ENCODE assay signal across 19 cellular contexts in the genomic region with DNA sequence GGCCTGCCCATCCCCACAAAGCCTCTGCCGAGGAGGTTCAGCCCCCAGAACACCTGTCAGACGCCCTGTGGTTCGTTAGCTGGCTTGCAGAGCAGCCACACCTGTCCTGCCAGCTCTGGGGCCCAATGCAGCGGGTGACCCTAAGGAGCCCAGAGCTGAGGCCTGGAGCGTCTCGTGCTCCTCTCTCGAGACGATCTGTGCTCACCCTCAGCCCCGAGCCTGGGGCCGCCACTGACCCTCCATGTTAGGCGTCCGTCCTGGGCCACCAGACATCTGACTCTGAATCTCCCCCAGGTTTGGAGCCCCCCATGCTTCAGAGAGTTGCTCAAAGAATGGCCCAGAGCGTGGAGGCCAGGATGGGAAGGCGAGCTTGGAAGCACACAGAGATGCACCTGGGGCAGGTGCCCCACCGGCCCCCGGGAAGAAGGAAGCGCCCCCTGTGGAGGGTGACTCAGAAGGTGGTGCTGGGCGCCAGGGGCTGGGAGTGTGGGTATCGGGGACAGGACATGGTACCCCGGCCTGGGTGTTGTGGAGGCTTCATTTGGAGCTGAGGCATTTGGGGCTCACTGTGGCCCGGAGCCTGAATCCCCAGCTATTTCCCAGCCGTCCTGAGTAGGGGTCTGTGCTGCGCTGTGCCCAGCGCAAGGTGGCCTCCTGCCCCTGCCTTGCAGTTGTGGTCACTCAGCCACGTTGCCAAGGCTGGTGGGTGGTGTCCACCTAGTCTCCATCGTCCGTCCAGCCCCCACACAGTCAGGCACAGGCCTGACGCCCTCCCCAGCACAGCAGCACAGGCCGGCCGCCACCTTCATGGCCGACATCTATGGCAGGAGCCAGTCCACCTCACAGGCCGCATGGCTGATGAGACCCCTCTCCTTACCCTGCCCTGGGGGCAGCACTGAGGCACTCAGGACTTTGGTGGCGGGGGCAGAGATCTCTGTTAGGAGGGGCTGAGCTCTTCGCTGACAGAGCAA. TPM values are rescaled to one million over a fixed set of nuclear protein-coding genes. Genes with fewer than 3 reads are reported as not detected.
DNase-seq lines count a peak whose midpoint lies in the region; ATAC-seq, FAIRE-seq and TF ChIP-seq lines count a peak whose summit lies in the region.
"Had no signal": no experiment of that assay in that cellular context is flagged by ENCODE, and none has a peak within 500 bp of the region (broad histone marks: within the 10 kb centered on the region; RNA-seq: fewer than 3 reads in every experiment).

No MANE protein-coding gene starts in this region.

- H3K27me3 Mint-ChIP-seq in activated T-cell treated with anti-CD3 and anti-CD28 coated beads, Interleukin-2, amount 50 U/mL, for 24 hours = no peaks in the 10 kb centered on the region
- H3K27me3 Mint-ChIP-seq: CD4-positive, alpha-beta T cell had no signal

- no peaks in the 10 kb centered on the region for H3K9me3 Mint-ChIP-seq in activated T-cell treated with anti-CD3 and anti-CD28 coated beads, Interleukin-2, amount 50 U/mL, for 24 hours
- H3K9me3 Mint-ChIP-seq in stimulated activated effector memory CD8-positive, alpha-beta T cell treated with anti-CD3 and anti-CD28 coated beads, Interleukin-12 subunit alpha, Interleukin-12 subunit beta, amount 100 ng/mL, for 72 hours = no peaks in the 10 kb centered on the region
- H3K9me3 Mint-ChIP-seq: CD4-positive, alpha-beta T cell had no signal

- peak overlapping the region; percentile 66 for H3K27ac Mint-ChIP-seq in activated T-cell treated with anti-CD3 and anti-CD28 coated beads, Interleukin-2, amount 50 U/mL, for 24 hours
- H3K27ac Mint-ChIP-seq in stimulated activated effector memory CD8-positive, alpha-beta T cell treated with anti-CD3 and anti-CD28 coated beads, Interleukin-12 subunit alpha, Interleukin-12 subunit beta, amount 100 ng/mL, for 72 hours = peak overlapping the region; percentile 64
- H3K27ac Mint-ChIP-seq: CD4-positive, alpha-beta T cell had no signal

- 94% methylated on average over 21 of the region's 34 CpGs for WGBS in HepG2 (ENCODE audit: low lambda C conversion rate)

- BruUV-seq in HepG2 (replicated peaks; lab: Mats Ljungman, UMichigan) = no TSS peak

- ATAC-seq in HepG2 (no peak), GM19452 (IDR thresholded peaks at IDR 0.05; ENCODE audit: unreplicated experiment) (no peak)
- ATAC-seq in stimulated activated effector memory CD8-positive, alpha-beta T cell treated with anti-CD3 and anti-CD28 coated beads, Interleukin-12 subunit alpha, Interleukin-12 subunit beta, amount 100 ng/mL, for 72 hours = no peak
- ATAC-seq: GM12878 had no signal

- intact Hi-C loops in HepG2 (cut with micrococcal nuclease; ENCODE audit: unreplicated experiment) = no loop called here

- no peaks in the 10 kb centered on the region for H3K79me2 ChIP-seq in HepG2 (ENCODE audit: insufficient read depth, low read length)

- H3K36me3 ChIP-seq in HepG2 (replicated peaks in 1 of 2; ENCODE audit: control insufficient read depth in 1 of 2, insufficient read depth in 2 of 2, low read length in 2 of 2) = peaks cover 48 to 61% of the 10 kb centered on the region in 2 experiments; a peak in 4 of 5 replicates

- peak overlapping the region; percentile 26 for H3K27ac ChIP-seq in RWPE1
- H3K27ac ChIP-seq in HepG2 (ENCODE audit: extremely low read length, insufficient read depth, low read length) = no peak overlapping the region
- H3K27ac ChIP-seq: Peyer's patch had no signal

- no peak overlapping the region for H2AFZ ChIP-seq in HepG2 (ENCODE audit: low read length)

- no peak for FAIRE-seq in HepG2 (lab: Jason Lieb, UNC)
- no peak for FAIRE-seq in HTR-8/SVneo (lab: Jason Lieb, UNC)
- FAIRE-seq: A204.1, GM12878, GM18507 had no signal

- H3K27me3 ChIP-seq in HepG2 (ENCODE audit: control insufficient read depth in 1 of 2, insufficient read depth in 2 of 2, low read length in 2 of 2) = no peaks in the 10 kb centered on the region
- H3K27me3 ChIP-seq: Peyer's patch had no signal

- in situ Hi-C loops in HepG2 (cut with HindIII; ENCODE audit: extremely low pct_ligation_motif_present, low pct_unique_long_range_greater_than_20kb) = no loop called here

- H3K9ac ChIP-seq in HepG2 (ENCODE audit: insufficient read depth, low read depth, low read length) = no peak overlapping the region

- no peak overlapping the region for H3K4me2 ChIP-seq in HepG2 (ENCODE audit: low read depth, low read length)

- H3K9me3 ChIP-seq in HepG2 (ENCODE audit: low read length) = no peaks in the 10 kb centered on the region
- H3K9me3 ChIP-seq: Peyer's patch had no signal

- no peak overlapping the region for H3K4me3 Mint-ChIP-seq in activated T-cell treated with anti-CD3 and anti-CD28 coated beads, Interleukin-2, amount 50 U/mL, for 24 hours
- no peak overlapping the region for H3K4me3 Mint-ChIP-seq in stimulated activated effector memory CD8-positive, alpha-beta T cell treated with anti-CD3 and anti-CD28 coated beads, Interleukin-12 subunit alpha, Interleukin-12 subunit beta, amount 100 ng/mL, for 72 hours
- H3K4me3 Mint-ChIP-seq: CD4-positive, alpha-beta T cell had no signal

- no peak for DNase-seq in activated T-cell treated with anti-CD3 and anti-CD28 coated beads, Interleukin-2, amount 50 U/mL, for 24 hours
- no peak for DNase-seq in activated T-cell treated with anti-CD3 and anti-CD28 coated beads, Interleukin-2, amount 50 U/mL, for 1 hour
- no peak for DNase-seq in RWPE1 (ENCODE audit: low spot score)
- DNase-seq in HepG2 (ENCODE audit: low spot score) = no peak
- DNase-seq in stimulated activated effector memory CD8-positive, alpha-beta T cell treated with anti-CD3 and anti-CD28 coated beads, Interleukin-12 subunit alpha, Interleukin-12 subunit beta, amount 100 ng/mL, for 72 hours (ENCODE audit: low spot score in 2 of 2) = no peak
- no peak for DNase-seq in NCI-H510A treated with DMSO at 0.1 percent for 48 hours (lab: John Stamatoyannopoulos, UW)
- DNase-seq in HTR-8/SVneo (ENCODE audit: insufficient read length, low spot score) = no peak
- DNase-seq: Calu3; CD4-positive, alpha-beta T cell; HCEC 1CT; Kasumi-1; NCI-H187 treated with DMSO at 0.1 percent for 48 hours; NCI-H446 treated with DMSO at 0.1 percent for 48 hours; NCI-H774; Peyer's patch had no signal

- POLR2A ChIA-PET in RWPE1 (lab: Yijun Ruan, JAX; ENCODE audit: low non-redundant PET) = no interaction called here
- POLR2A ChIA-PET in HepG2 (lab: Yijun Ruan, JAX) = no interaction called here

- no peak for TF ChIP-seq POLR2A in HepG2 (IDR thresholded peaks at IDR 0.05; ENCODE audit: insufficient read depth in 1 of 2, low read depth in 2 of 2, low read length in 2 of 2)

- H3K4me3 ChIP-seq in HepG2 (replicated peaks in 1 of 3; ENCODE audit: insufficient read depth in 1 of 3, low read depth in 2 of 3, low read length in 3 of 3) = no peak overlapping the region
- H3K4me3 ChIP-seq: GM12878, Peyer's patch had no signal

- H3K4me1 Mint-ChIP-seq in activated T-cell treated with anti-CD3 and anti-CD28 coated beads, Interleukin-2, amount 50 U/mL, for 24 hours (ENCODE audit: low read depth) = peaks cover 6% of the 10 kb centered on the region
- H3K4me1 Mint-ChIP-seq in stimulated activated effector memory CD8-positive, alpha-beta T cell treated with anti-CD3 and anti-CD28 coated beads, Interleukin-12 subunit alpha, Interleukin-12 subunit beta, amount 100 ng/mL, for 72 hours = peaks cover 10% of the 10 kb centered on the region

- TF ChIP-seq RAD21 in HepG2 (CRISPR knock-in tag; IDR thresholded peaks at IDR 0.05) = no peak

- no peaks in the 10 kb centered on the region for H3K4me1 ChIP-seq in HepG2 (ENCODE audit: insufficient read depth, low read length)

- no peaks in the 10 kb centered on the region for H4K20me1 ChIP-seq in HepG2 (ENCODE audit: insufficient read depth, low read length)

- CTCF ChIA-PET in RWPE1 (lab: Yijun Ruan, JAX) = no interaction called here
- CTCF ChIA-PET in HepG2 (lab: Yijun Ruan, JAX; ENCODE audit: low intra/inter-chr PET ratio, low total read pairs) = no interaction called here

- H3K36me3 Mint-ChIP-seq in activated T-cell treated with anti-CD3 and anti-CD28 coated beads, Interleukin-2, amount 50 U/mL, for 24 hours (ENCODE audit: low read depth) = peaks cover 73% of the 10 kb centered on the region
- peaks cover 52% of the 10 kb centered on the region for H3K36me3 Mint-ChIP-seq in stimulated activated effector memory CD8-positive, alpha-beta T cell treated with anti-CD3 and anti-CD28 coated beads, Interleukin-12 subunit alpha, Interleukin-12 subunit beta, amount 100 ng/mL, for 72 hours

- TF ChIP-seq CTCF in RWPE1 (conservative IDR thresholded peaks at IDR 0.05; ENCODE audit: low read depth) = no peak
- TF ChIP-seq CTCF in HepG2 (CRISPR knock-in tag; IDR thresholded peaks at IDR 0.05) = peak; percentile 27; the same call in 1 of the 2 replicates

- TF ChIP-seq EP300 in HepG2 (IDR thresholded peaks at IDR 0.05; ENCODE audit: low read depth in 2 of 2, low read length in 2 of 2) (no peak), HepG2 (CRISPR knock-in tag; IDR thresholded peaks at IDR 0.05; ENCODE audit: borderline replicate concordance) (no peak)

RNA-seq across cellular contexts. Expression of a gene that starts 36.2 kb away (rescaled TPM):
- 21.3 and 40.9 TPM in 2 replicates for total RNA-seq in HepG2 (2016; rRNA removed; fragmentation: Illumina TruSeq; extraction: Trizol)
- 10.6 and 11.9 TPM in 2 replicates for total RNA-seq in HepG2 (2016; cell fraction: cytosol; rRNA removed; fragmentation: Illumina TruSeq; extraction: Trizol; ENCODE audit: low read depth)
- total RNA-seq in HepG2 (2016; cell fraction: insoluble cytoplasmic fraction; rRNA removed; fragmentation: Illumina TruSeq; extraction: Trizol) = 18.4 and 42.1 TPM in 2 replicates
- total RNA-seq in HepG2 (2016; cell fraction: membrane; rRNA removed; fragmentation: Illumina TruSeq; extraction: Trizol) = 25.7 and 27.6 TPM in 2 replicates
- total RNA-seq in HepG2 (2016; cell fraction: nucleus; rRNA removed; fragmentation: Illumina TruSeq; extraction: Trizol) = 35.2 and 39.9 TPM in 2 replicates
- polyA plus RNA-seq in HepG2 (2011; rRNA removed) = 31.7 and 43.3 TPM in 2 replicates
- polyA plus RNA-seq in HepG2 (2011; cell fraction: cytosol; rRNA removed) = 23.0 and 36.7 TPM in 2 replicates
- 212 and 268 TPM in 2 replicates for polyA plus RNA-seq in HepG2 (2011; cell fraction: nucleus; rRNA removed)
- polyA plus RNA-seq in HepG2 (2012) = 35.0 and 42.8 TPM in 2 replicates
- polyA plus RNA-seq in HepG2 (2016; cell fraction: cytosol; fragmentation: Illumina TruSeq; extraction: Trizol; ENCODE audit: low read depth) = 5.2 and 5.5 TPM in 2 replicates
- 23.9 and 35.9 TPM in 2 replicates for polyA plus RNA-seq in HepG2 (2016; cell fraction: insoluble cytoplasmic fraction; fragmentation: Illumina TruSeq; extraction: Trizol; ENCODE audit: low read depth)
- polyA plus RNA-seq in HepG2 (2016; cell fraction: membrane; fragmentation: Illumina TruSeq; extraction: Trizol; ENCODE audit: low read depth) = 16.7 and 21.6 TPM in 2 replicates
- polyA plus RNA-seq in HepG2 (2016; cell fraction: nucleus; fragmentation: Illumina TruSeq; extraction: Trizol; ENCODE audit: insufficient read depth, low read depth) = 92.6 and 93.2 TPM in 2 replicates
- 67.4 and 124 TPM in 2 replicates for polyA minus RNA-seq in HepG2 (2011; rRNA and poly(A)+ RNA removed; ENCODE audit: low replicate concordance)
- polyA minus RNA-seq in HepG2 (2011; cell fraction: cytosol; rRNA and poly(A)+ RNA removed) = 36.5 and 37.3 TPM in 2 replicates
- 65.0 and 67.6 TPM in 2 replicates for polyA minus RNA-seq in HepG2 (2011; cell fraction: nucleus; rRNA and poly(A)+ RNA removed)

RNA-seq across cellular contexts. Expression of a gene that starts 42.8 kb away (rescaled TPM):
- total RNA-seq in HepG2 (2016; rRNA removed; fragmentation: Illumina TruSeq; extraction: Trizol) = 0.76 and 1.2 TPM in 2 replicates
- 0.10 and 0.18 TPM in 2 replicates for total RNA-seq in HepG2 (2016; cell fraction: cytosol; rRNA removed; fragmentation: Illumina TruSeq; extraction: Trizol; ENCODE audit: low read depth)
- total RNA-seq in HepG2 (2016; cell fraction: insoluble cytoplasmic fraction; rRNA removed; fragmentation: Illumina TruSeq; extraction: Trizol) = 0.68 and 1.4 TPM in 2 replicates
- total RNA-seq in HepG2 (2016; cell fraction: membrane; rRNA removed; fragmentation: Illumina TruSeq; extraction: Trizol) = 0.68 and 0.83 TPM in 2 replicates
- total RNA-seq in HepG2 (2016; cell fraction: nucleus; rRNA removed; fragmentation: Illumina TruSeq; extraction: Trizol) = 1.3 and 1.9 TPM in 2 replicates
- polyA plus RNA-seq in HepG2 (2011; rRNA removed) = 3.0 and 4.0 TPM in 2 replicates
- 2.7 and 2.8 TPM in 2 replicates for polyA plus RNA-seq in HepG2 (2011; cell fraction: cytosol; rRNA removed)
- polyA plus RNA-seq in HepG2 (2011; cell fraction: nucleus; rRNA removed) = 7.0 and 9.2 TPM in 2 replicates
- polyA plus RNA-seq in HepG2 (2012) = 3.7 and 10.8 TPM in 2 replicates
- 0.40 and 0.43 TPM in 2 replicates for polyA plus RNA-seq in HepG2 (2016; cell fraction: cytosol; fragmentation: Illumina TruSeq; extraction: Trizol; ENCODE audit: low read depth)
- 1.3 and 1.6 TPM in 2 replicates for polyA plus RNA-seq in HepG2 (2016; cell fraction: insoluble cytoplasmic fraction; fragmentation: Illumina TruSeq; extraction: Trizol; ENCODE audit: low read depth)
- 0.73 and 0.76 TPM in 2 replicates for polyA plus RNA-seq in HepG2 (2016; cell fraction: membrane; fragmentation: Illumina TruSeq; extraction: Trizol; ENCODE audit: low read depth)
- polyA plus RNA-seq in HepG2 (2016; cell fraction: nucleus; fragmentation: Illumina TruSeq; extraction: Trizol; ENCODE audit: insufficient read depth, low read depth) = 6.0 and 6.1 TPM in 2 replicates
- 0.94 and 3.6 TPM in 2 replicates for polyA minus RNA-seq in HepG2 (2011; rRNA and poly(A)+ RNA removed; ENCODE audit: low replicate concordance)
- 3.0 and 3.9 TPM in 2 replicates for polyA minus RNA-seq in HepG2 (2011; cell fraction: cytosol; rRNA and poly(A)+ RNA removed)
- polyA minus RNA-seq in HepG2 (2011; cell fraction: nucleus; rRNA and poly(A)+ RNA removed) = 2.7 and 3.0 TPM in 2 replicates

RNA-seq across cellular contexts. Expression of a gene that starts 48.1 kb away (rescaled TPM):
- 1.2 and 1.5 TPM in 2 replicates for total RNA-seq in HepG2 (2016; rRNA removed; fragmentation: Illumina TruSeq; extraction: Trizol)
- total RNA-seq in HepG2 (2016; cell fraction: cytosol; rRNA removed; fragmentation: Illumina TruSeq; extraction: Trizol; ENCODE audit: low read depth) = 1.2 and 1.7 TPM in 2 replicates
- 1.3 and 2.0 TPM in 2 replicates for total RNA-seq in HepG2 (2016; cell fraction: insoluble cytoplasmic fraction; rRNA removed; fragmentation: Illumina TruSeq; extraction: Trizol)
- 1.9 and 2.9 TPM in 2 replicates for total RNA-seq in HepG2 (2016; cell fraction: membrane; rRNA removed; fragmentation: Illumina TruSeq; extraction: Trizol)
- total RNA-seq in HepG2 (2016; cell fraction: nucleus; rRNA removed; fragmentation: Illumina TruSeq; extraction: Trizol) = 1.7 and 2.7 TPM in 2 replicates
- polyA plus RNA-seq in HepG2 (2011; rRNA removed) = 2.9 and 5.0 TPM in 2 replicates
- polyA plus RNA-seq in HepG2 (2011; cell fraction: cytosol; rRNA removed) = 2.3 and 3.0 TPM in 2 replicates
- 27.0 and 27.4 TPM in 2 replicates for polyA plus RNA-seq in HepG2 (2011; cell fraction: nucleus; rRNA removed)
- 1.8 and 3.2 TPM in 2 replicates for polyA plus RNA-seq in HepG2 (2012)
- polyA plus RNA-seq in HepG2 (2016; cell fraction: cytosol; fragmentation: Illumina TruSeq; extraction: Trizol; ENCODE audit: low read depth) = 2.6 and 2.7 TPM in 2 replicates
- 1.4 and 1.6 TPM in 2 replicates for polyA plus RNA-seq in HepG2 (2016; cell fraction: insoluble cytoplasmic fraction; fragmentation: Illumina TruSeq; extraction: Trizol; ENCODE audit: low read depth)
- polyA plus RNA-seq in HepG2 (2016; cell fraction: membrane; fragmentation: Illumina TruSeq; extraction: Trizol; ENCODE audit: low read depth) = 1.6 and 1.8 TPM in 2 replicates
- 3.9 and 5.8 TPM in 2 replicates for polyA plus RNA-seq in HepG2 (2016; cell fraction: nucleus; fragmentation: Illumina TruSeq; extraction: Trizol; ENCODE audit: insufficient read depth, low read depth)
- polyA minus RNA-seq in HepG2 (2011; rRNA and poly(A)+ RNA removed; ENCODE audit: low replicate concordance) = 5.0 TPM in 1 of 2 replicates, not detected in the other
- polyA minus RNA-seq in HepG2 (2011; cell fraction: cytosol; rRNA and poly(A)+ RNA removed) = 1.1 TPM in 1 of 2 replicates, not detected in the other
- 1.2 and 2.2 TPM in 2 replicates for polyA minus RNA-seq in HepG2 (2011; cell fraction: nucleus; rRNA and poly(A)+ RNA removed)
- total RNA-seq: CD4-positive, alpha-beta T cell; GM12878; Peyer's patch had no signal
